ENCODE assay signal across 12 cellular contexts in the genomic region with DNA sequence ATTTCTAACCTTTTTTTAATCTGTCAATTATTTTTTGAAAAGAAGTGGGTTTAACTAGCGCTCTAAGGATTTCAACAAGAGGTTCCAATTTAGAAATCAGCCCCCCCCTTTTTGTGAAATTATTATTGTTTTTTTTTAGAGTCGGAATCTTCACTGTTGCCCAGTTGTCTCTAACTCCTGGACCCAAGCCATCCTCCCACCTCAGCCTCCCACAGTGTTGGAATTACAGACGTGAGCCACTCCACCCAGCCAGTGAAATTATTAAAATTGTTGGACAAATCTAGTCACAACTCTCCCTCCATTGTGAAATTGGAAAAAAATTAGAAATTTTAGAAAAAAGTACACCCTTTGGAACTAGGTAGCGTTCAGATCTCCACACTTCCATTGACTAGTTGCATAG. TPM values are rescaled to one million over a fixed set of nuclear protein-coding genes. Genes with fewer than 3 reads are reported as not detected.
DNase-seq lines count a peak whose midpoint lies in the region; ATAC-seq and TF ChIP-seq lines count a peak whose summit lies in the region.
"Had no signal": no experiment of that assay in that cellular context is flagged by ENCODE, and none has a peak within 500 bp of the region (broad histone marks: within the 10 kb centered on the region; RNA-seq: fewer than 3 reads in every experiment).

No MANE protein-coding gene starts in this region.

- POLR2A ChIA-PET in MCF 10A (lab: Yijun Ruan, JAX): interaction anchor here (0.6 to 7.4 kb wide), 14 partner anchors 11 to 121 kb away, joined by 3 to 94 read pairs (median 5); no protein-coding TSS in a partner anchor

- H3K4me3 Mint-ChIP-seq in MCF 10A (ENCODE audit: unreplicated experiment) (peak overlapping the region; percentile 79), T-helper 17 cell (peak overlapping the region; percentile 75)
- H3K4me3 Mint-ChIP-seq: dendritic cell treated with granulocyte-macrophage colony-stimulating factor and Interleukin-4, amounts not matched to agents 40 ng/mL and 50 ng/mL, for 4 days had no signal

- H3K27me3 Mint-ChIP-seq in MCF 10A (ENCODE audit: insufficient read depth, unreplicated experiment) (no peaks in the 10 kb centered on the region), T-helper 17 cell (no peaks in the 10 kb centered on the region)
- H3K27me3 Mint-ChIP-seq: dendritic cell treated with granulocyte-macrophage colony-stimulating factor and Interleukin-4, amounts not matched to agents 40 ng/mL and 50 ng/mL, for 4 days had no signal

- H3K27me3 ChIP-seq in breast epithelium (no peaks in the 10 kb centered on the region), gastroesophageal sphincter (no peaks in the 10 kb centered on the region), testis (no peaks in the 10 kb centered on the region)

- 26 to 80% methylated on average over 3 to 4 of the region's 4 CpGs for WGBS in gastroesophageal sphincter (ENCODE audit: low coverage in 1 of 2), 2 donors
- 43 to 48% methylated on average over 4 of the region's 4 CpGs for WGBS in testis, 2 donors

- intact Hi-C loops in MCF 10A (cut with micrococcal nuclease) (loop anchor here (1.0 to 5.0 kb wide), 2 partner anchors 30 to 109 kb away; no protein-coding TSS in a partner anchor), breast epithelium (cut with DNase I; ENCODE audit: low total_unique reads) (no loop called here), testis (cut with DNase I; ENCODE audit: low total_unique reads) (no loop called here)

- no peak for TF ChIP-seq POLR2A in breast epithelium (IDR thresholded peaks at IDR 0.05)
- no peak for TF ChIP-seq POLR2A in gastroesophageal sphincter (IDR thresholded peaks at IDR 0.05)
- TF ChIP-seq POLR2A in testis (IDR thresholded peaks at IDR 0.05): no peak

- BruUV-seq in MCF 10A (replicated peaks; lab: Mats Ljungman, UMichigan): no TSS peak

- CTCF ChIA-PET in MCF 10A (lab: Yijun Ruan, JAX): interaction anchor here (0.6 to 3.6 kb wide), 6 partner anchors 15 to 533 kb away, joined by 3 to 20 read pairs (median 4); no protein-coding TSS in a partner anchor

- no peaks in the 10 kb centered on the region for H3K9me3 ChIP-seq in breast epithelium
- no peaks in the 10 kb centered on the region for H3K9me3 ChIP-seq in T-helper 17 cell (ENCODE audit: control insufficient read depth, low read length, poor library complexity, severe bottlenecking)
- H3K9me3 ChIP-seq in gastroesophageal sphincter: no peaks in the 10 kb centered on the region
- H3K9me3 ChIP-seq in testis: no peaks in the 10 kb centered on the region
- H3K9me3 ChIP-seq: HAP-1 had no signal

- H3K9me3 Mint-ChIP-seq in MCF 10A (ENCODE audit: unreplicated experiment): no peaks in the 10 kb centered on the region
- H3K9me3 Mint-ChIP-seq: dendritic cell treated with granulocyte-macrophage colony-stimulating factor and Interleukin-4, amounts not matched to agents 40 ng/mL and 50 ng/mL, for 4 days had no signal

- H3K36me3 Mint-ChIP-seq in MCF 10A (ENCODE audit: insufficient read depth, unreplicated experiment) (peaks cover 27% of the 10 kb centered on the region), T-helper 17 cell (ENCODE audit: low read depth) (no peaks in the 10 kb centered on the region)

- peaks cover 0 to 7% of the 10 kb centered on the region in 2 donors for H3K4me1 ChIP-seq in breast epithelium
- H3K4me1 ChIP-seq in gastroesophageal sphincter: peaks cover 0 to 64% (median 0%) of the 10 kb centered on the region in 3 donors
- peaks cover 18% of the 10 kb centered on the region for H3K4me1 ChIP-seq in testis

- no peak for DNase-seq in MCF 10A (ENCODE audit: unreplicated experiment)
- DNase-seq in breast epithelium (ENCODE audit: low spot score in 2 of 2): no peak
- no peak for DNase-seq in T-helper 17 cell
- DNase-seq in testis: peak; percentile 48
- no peak for DNase-seq in stimulated activated CD4-positive, alpha-beta T cell treated with anti-CD3 and anti-CD28 coated beads, Interleukin-4, amount 100 ng/mL, for 4 hours
- DNase-seq in NCI-H1092 (lab: John Stamatoyannopoulos, UW): no peak
- no peak for DNase-seq in C1 segment of cervical spinal cord (lab: John Stamatoyannopoulos, UW)
- DNase-seq: glutamatergic neuron, NCI-H524 treated with DMSO at 0.1 percent for 48 hours had no signal

- peak overlapping the region in 1 of 2 donors; percentile 8 for H3K27ac ChIP-seq in breast epithelium
- H3K27ac ChIP-seq in gastroesophageal sphincter: peak overlapping the region; percentile 59 to 99 (median 88)
- no peak overlapping the region for H3K27ac ChIP-seq in testis

- peak overlapping the region; percentile 79 for H3K27ac Mint-ChIP-seq in MCF 10A (ENCODE audit: low read depth, unreplicated experiment)
- peak overlapping the region; percentile 98 for H3K27ac Mint-ChIP-seq in T-helper 17 cell
- H3K27ac Mint-ChIP-seq: dendritic cell treated with granulocyte-macrophage colony-stimulating factor and Interleukin-4, amounts not matched to agents 40 ng/mL and 50 ng/mL, for 4 days had no signal

- H3K4me3 ChIP-seq in breast epithelium (peak overlapping the region in 1 of 3 donors; percentile 96), gastroesophageal sphincter (peak overlapping the region; percentile 90 to 96), testis (no peak overlapping the region)

- no peak for TF ChIP-seq CTCF in MCF 10A (IDR thresholded peaks at IDR 0.05; ENCODE audit: unreplicated experiment)
- no peak for TF ChIP-seq CTCF in breast epithelium (IDR thresholded peaks at IDR 0.05)
- no peak for TF ChIP-seq CTCF in gastroesophageal sphincter (IDR thresholded peaks at IDR 0.05)
- no peak for TF ChIP-seq CTCF in testis (IDR thresholded peaks at IDR 0.05)

- no peak for TF ChIP-seq EP300 in gastroesophageal sphincter (IDR thresholded peaks at IDR 0.05)

- no peaks in the 10 kb centered on the region for H3K36me3 ChIP-seq in breast epithelium
- peaks cover 0 to 5% of the 10 kb centered on the region in 2 donors for H3K36me3 ChIP-seq in gastroesophageal sphincter
- H3K36me3 ChIP-seq in testis (ENCODE audit: low read depth, missing control alignments): no peaks in the 10 kb centered on the region
- H3K36me3 ChIP-seq: HAP-1 had no signal

- no peak for ATAC-seq in T-helper 17 cell
- no peak for ATAC-seq in gastroesophageal sphincter

- H3K4me1 Mint-ChIP-seq in MCF 10A (ENCODE audit: insufficient read depth, unreplicated experiment): peaks cover 42% of the 10 kb centered on the region
- H3K4me1 Mint-ChIP-seq in T-helper 17 cell: peaks cover 55% of the 10 kb centered on the region

RNA-seq across cellular contexts. Expression of gene AKAP13, which starts 2.5 kb away (rescaled TPM):
- total RNA-seq in MCF 10A (2022): 65.7 and 92.9 TPM in 2 replicates
- total RNA-seq in breast epithelium: 100 to 1,000 TPM; 198 to 331 (median 259) TPM
- total RNA-seq in T-helper 17 cell: 100 to 1,000 TPM; 426 to 437 TPM
- total RNA-seq in gastroesophageal sphincter: 100 to 1,000 TPM; 196 to 252 (median 215) TPM
- total RNA-seq in testis: 100 to 1,000 TPM; 187 to 207 TPM
- 79.5 TPM for polyA plus RNA-seq in testis (ENCODE audit: insufficient read depth, low read depth, low replicate concordance)

Comparison
In these comparisons a context has a peak if more than half of its experiments do, and no peak if none do; other contexts are left out.
1. H3K27ac ChIP-seq: peak in gastroesophageal sphincter (4 of 4); none in testis (0 of 2).
2. H3K4me3 ChIP-seq: peak in gastroesophageal sphincter (2 of 2); none in testis (0 of 2).